In genomic region chr9:127852829-127853228, GRCh38 we compare ENCODE assay signal across 1 cellular context.
TF ChIP-seq lines count a peak whose summit lies in the region.

No MANE protein-coding gene starts in this region.

TF ChIP-seq in K562, 482 proteins besides CTCF, POLR2A, EP300 and RAD21:
- no peak for TF ChIP-seq SMAD2 (IDR thresholded peaks at IDR 0.05; ENCODE audit: low read depth, low read length)
- TF ChIP-seq BCOR (IDR thresholded peaks at IDR 0.05), result peak; percentile 81
- TF ChIP-seq YY1 (IDR thresholded peaks at IDR 0.05; ENCODE audit: borderline replicate concordance in 1 of 3, control insufficient read depth in 1 of 3, extremely low read depth in 1 of 3, insufficient read depth in 3 of 3, insufficient read length in 1 of 3, insufficient replicate concordance in 2 of 3, low read depth in 1 of 3, low read length in 2 of 3), result peak in 1 of 3 experiments; percentile 63
- TF ChIP-seq GTF2A2 (tag; IDR thresholded peaks at IDR 0.05), result no peak
- no peak for TF ChIP-seq GTF2B (IDR thresholded peaks at IDR 0.05; ENCODE audit: extremely low read depth, insufficient read length)
- no peak for TF ChIP-seq COPS2 (conservative IDR thresholded peaks at IDR 0.05)
- TF ChIP-seq HNRNPUL1 (IDR thresholded peaks at IDR 0.05; ENCODE audit: low read length), result no peak
- no peak for TF ChIP-seq SP1 (CRISPR knock-in tag; IDR thresholded peaks at IDR 0.05)
- no peak for TF ChIP-seq HMG20B (CRISPR knock-in tag; IDR thresholded peaks at IDR 0.05)
- no peak for TF ChIP-seq NCOA6 (IDR thresholded peaks at IDR 0.05)
- no peak for TF ChIP-seq ZNF79 (CRISPR knock-in tag; IDR thresholded peaks at IDR 0.05; ENCODE audit: low read depth)
- no peak for TF ChIP-seq ARID4B (CRISPR knock-in tag; IDR thresholded peaks at IDR 0.05)
- no peak for TF ChIP-seq RBBP5 (IDR thresholded peaks at IDR 0.05; ENCODE audit: borderline replicate concordance, insufficient read depth, low read length, poor library complexity, severe bottlenecking)
- peak; percentile 82 for TF ChIP-seq RBM25 (IDR thresholded peaks at IDR 0.05; ENCODE audit: low read depth, low read length, severe bottlenecking)
